Comparison of ENCODE assay signal across 8 cellular contexts in genomic region chr7:104982773-104983619, GRCh38. TPM values are rescaled to one million over a fixed set of nuclear protein-coding genes. Genes with fewer than 3 reads are reported as not detected.
A peak's percentile ranks its signal among the peaks of the same experiment; 100 is the strongest.
DNase-seq lines count a peak whose midpoint lies in the region; ATAC-seq and TF ChIP-seq lines count a peak whose summit lies in the region.

No MANE protein-coding gene starts in this region.

- intact Hi-C loops in CD8-positive, alpha-beta T cell (cut with DNase I, micrococcal nuclease): loop anchor here (1.0 to 5.0 kb wide), 9 partner anchors 29 to 604 kb away; no protein-coding TSS in a partner anchor
- intact Hi-C loops in stomach (cut with DNase I; ENCODE audit: low total_unique reads): no loop called here

- CTCF ChIA-PET in CD8-positive, alpha-beta T cell (lab: Charles Lee): interaction anchor here (0.7 to 7.3 kb wide), 15 partner anchors 10 to 447 kb away, joined by 3 to 97 read pairs (median 4); partner anchors contain the start of gene KMT2E
- CTCF ChIA-PET in activated CD8-positive, alpha-beta T cell treated with anti-CD3 and anti-CD28 coated beads, Interleukin-2, amount 10 ng/mL, durations not matched to agents 7 days and 5 days (lab: Charles Lee): interaction anchor here (0.6 to 7.5 kb wide), 30 partner anchors 10 to 606 kb away, joined by 3 to 86 read pairs (median 6); partner anchors contain the start of genes KMT2E and RINT1
- CTCF ChIA-PET in HEK293T (lab: Yijun Ruan, JAX): interaction anchor here (0.9 to 1.0 kb wide), 3 partner anchors 23 to 112 kb away, joined by 3 read pairs; no protein-coding TSS in a partner anchor

- WGBS in stomach, 5 donors: 20 to 26% (median 24%) methylated on average over 15 of the region's 15 CpGs

- peak overlapping the region; percentile 85 for H3K4me3 ChIP-seq in CD8-positive, alpha-beta T cell (ENCODE audit: low read depth, low read length)
- H3K4me3 ChIP-seq in Karpas-422 (ENCODE audit: low read length): peak overlapping the region; percentile 71
- H3K4me3 ChIP-seq in iPS-18c (ENCODE audit: insufficient read depth, low read depth, low read length): peak overlapping the region; percentile 89
- H3K4me3 ChIP-seq in stomach: peak overlapping the region; percentile 45 to 62 (median 54)

- peak overlapping the region; percentile 100 for H3K27ac Mint-ChIP-seq in CD8-positive, alpha-beta T cell
- peak overlapping the region; percentile 100 for H3K27ac Mint-ChIP-seq in activated CD8-positive, alpha-beta T cell treated with anti-CD3 and anti-CD28 coated beads, Interleukin-2, amount 10 ng/mL, durations not matched to agents 7 days and 5 days

- no peaks in the 10 kb centered on the region for H3K9me3 ChIP-seq in CD8-positive, alpha-beta T cell (ENCODE audit: low read length)
- H3K9me3 ChIP-seq in Karpas-422 (ENCODE audit: low read length): no peaks in the 10 kb centered on the region
- no peaks in the 10 kb centered on the region for H3K9me3 ChIP-seq in iPS-18c (ENCODE audit: control insufficient read depth, insufficient read depth, low read length)
- no peaks in the 10 kb centered on the region for H3K9me3 ChIP-seq in stomach

- no peak for TF ChIP-seq POLR2A in stomach (IDR thresholded peaks at IDR 0.05)

- H2AFZ ChIP-seq in Karpas-422 (ENCODE audit: low read length): no peak overlapping the region

- peaks cover 10% of the 10 kb centered on the region for H3K36me3 Mint-ChIP-seq in CD8-positive, alpha-beta T cell
- peaks cover 28% of the 10 kb centered on the region for H3K36me3 Mint-ChIP-seq in activated CD8-positive, alpha-beta T cell treated with anti-CD3 and anti-CD28 coated beads, Interleukin-2, amount 10 ng/mL, durations not matched to agents 7 days and 5 days (ENCODE audit: low read depth)

- DNase-seq in CD8-positive, alpha-beta T cell: no peak
- peak; percentile 49 for DNase-seq in Karpas-422
- DNase-seq in activated CD8-positive, alpha-beta T cell treated with anti-CD3 and anti-CD28 coated beads, Interleukin-2, amount 10 ng/mL, durations not matched to agents 7 days and 5 days: peak; percentile 23
- DNase-seq in stomach: no peak
- DNase-seq in HEK293T (ENCODE audit: extremely low spot score): no peak
- no peak for DNase-seq in COLO829 (ENCODE audit: low spot score)
- DNase-seq in omental fat pad (ENCODE audit: low spot score): no peak

- no peak for TF ChIP-seq CTCF in CD8-positive, alpha-beta T cell (IDR thresholded peaks at IDR 0.05)
- TF ChIP-seq CTCF in stomach (IDR thresholded peaks at IDR 0.05) (no peak), omental fat pad (IDR thresholded peaks at IDR 0.05) (no peak)

- H3K27me3 ChIP-seq in CD8-positive, alpha-beta T cell (ENCODE audit: insufficient read depth, low read length): no peaks in the 10 kb centered on the region
- H3K27me3 ChIP-seq in Karpas-422 (ENCODE audit: low read length): no peaks in the 10 kb centered on the region
- H3K27me3 ChIP-seq in stomach: no peaks in the 10 kb centered on the region

- no peak overlapping the region for H3K4me2 ChIP-seq in Karpas-422 (ENCODE audit: low read depth, low read length, poor library complexity, severe bottlenecking)

- POLR2A ChIA-PET in CD8-positive, alpha-beta T cell (lab: Charles Lee): interaction anchor here (0.6 to 5.9 kb wide), 20 partner anchors 13 to 1832 kb away, joined by 3 to 194 read pairs (median 5); partner anchors contain the start of gene KMT2E
- POLR2A ChIA-PET in activated CD8-positive, alpha-beta T cell treated with anti-CD3 and anti-CD28 coated beads, Interleukin-2, amount 10 ng/mL, durations not matched to agents 7 days and 5 days (lab: Charles Lee): interaction anchor here (0.7 to 10.9 kb wide), 9 partner anchors 17 to 549 kb away, joined by 3 to 373 read pairs (median 5); partner anchors contain the start of gene KMT2E
- POLR2A ChIA-PET in HEK293T (lab: Yijun Ruan, JAX): interaction anchor here (1.0 to 2.0 kb wide), 5 partner anchors 13 to 44 kb away, joined by 3 to 21 read pairs (median 4); partner anchors contain the start of gene KMT2E

- peaks cover 40% of the 10 kb centered on the region for H3K4me1 ChIP-seq in CD8-positive, alpha-beta T cell (ENCODE audit: insufficient read depth, low read length)
- peaks cover 43% of the 10 kb centered on the region for H3K4me1 ChIP-seq in Karpas-422 (ENCODE audit: low read length)
- H3K4me1 ChIP-seq in stomach: peaks cover 53 to 71% (median 61%) of the 10 kb centered on the region in 4 donors

- H3K4me1 Mint-ChIP-seq in CD8-positive, alpha-beta T cell (ENCODE audit: low read depth): peaks cover 50% of the 10 kb centered on the region
- peaks cover 66% of the 10 kb centered on the region for H3K4me1 Mint-ChIP-seq in activated CD8-positive, alpha-beta T cell treated with anti-CD3 and anti-CD28 coated beads, Interleukin-2, amount 10 ng/mL, durations not matched to agents 7 days and 5 days (ENCODE audit: low read depth)

- H3K36me3 ChIP-seq in CD8-positive, alpha-beta T cell (ENCODE audit: insufficient read depth, low read length): no peaks in the 10 kb centered on the region
- no peaks in the 10 kb centered on the region; the same call in 1 of the 2 replicates for H3K36me3 ChIP-seq in Karpas-422 (ENCODE audit: insufficient read depth, low read length)
- peaks cover 0 to 5% (median 2%) of the 10 kb centered on the region in 4 donors for H3K36me3 ChIP-seq in stomach

- no peaks in the 10 kb centered on the region for H3K27me3 Mint-ChIP-seq in CD8-positive, alpha-beta T cell (ENCODE audit: low read depth)
- no peaks in the 10 kb centered on the region for H3K27me3 Mint-ChIP-seq in activated CD8-positive, alpha-beta T cell treated with anti-CD3 and anti-CD28 coated beads, Interleukin-2, amount 10 ng/mL, durations not matched to agents 7 days and 5 days (ENCODE audit: low read depth)

- TF ChIP-seq EP300 in stomach (IDR thresholded peaks at IDR 0.05): no peak

- H3K9me2 ChIP-seq in Karpas-422 (replicated peaks; ENCODE audit: insufficient read depth, low read length): no peaks in the 10 kb centered on the region

- H3K27ac ChIP-seq in CD8-positive, alpha-beta T cell (ENCODE audit: low read depth, low read length): peak overlapping the region; percentile 95
- H3K27ac ChIP-seq in Karpas-422 (ENCODE audit: low read length) (peak overlapping the region; percentile 63), stomach (peak overlapping the region; percentile 93 to 99 (median 97))

- H3K9ac ChIP-seq in Karpas-422 (ENCODE audit: low read length): peak overlapping the region; percentile 76

- peak overlapping the region; percentile 100 for H3K4me3 Mint-ChIP-seq in CD8-positive, alpha-beta T cell
- H3K4me3 Mint-ChIP-seq in activated CD8-positive, alpha-beta T cell treated with anti-CD3 and anti-CD28 coated beads, Interleukin-2, amount 10 ng/mL, durations not matched to agents 7 days and 5 days: peak overlapping the region; percentile 100

- H3K9me3 Mint-ChIP-seq in CD8-positive, alpha-beta T cell: no peaks in the 10 kb centered on the region
- no peaks in the 10 kb centered on the region for H3K9me3 Mint-ChIP-seq in activated CD8-positive, alpha-beta T cell treated with anti-CD3 and anti-CD28 coated beads, Interleukin-2, amount 10 ng/mL, durations not matched to agents 7 days and 5 days (ENCODE audit: insufficient read depth)

- no peak for ATAC-seq in CD8-positive, alpha-beta T cell
- no peak for ATAC-seq in activated CD8-positive, alpha-beta T cell treated with anti-CD3 and anti-CD28 coated beads, Interleukin-2, amount 10 ng/mL, durations not matched to agents 7 days and 5 days
- ATAC-seq in omental fat pad (ENCODE audit: low FRiP score): no peak

- peaks cover 31% of the 10 kb centered on the region; the same call in 1 of the 2 replicates for H4K20me1 ChIP-seq in Karpas-422 (ENCODE audit: insufficient read depth, low read depth, low read length)

- peaks cover 46% of the 10 kb centered on the region for H3K79me2 ChIP-seq in Karpas-422 (ENCODE audit: low read length)

TF ChIP-seq in HEK293T, 16 proteins besides CTCF, POLR2A, EP300 and RAD21:
- no peak for TF ChIP-seq ARNT (IDR thresholded peaks at IDR 0.05)

RNA-seq across cellular contexts. Expression of gene KMT2E, which starts 31.0 kb away (rescaled TPM):
- total RNA-seq in CD8-positive, alpha-beta T cell: 100 to 1,000 TPM; 320 TPM
- total RNA-seq in Karpas-422 (2014; rRNA removed; shearing (Covaris generic); ENCODE audit: low replicate concordance): 95.3 and 107 TPM in 2 replicates
- total RNA-seq in activated CD8-positive, alpha-beta T cell treated with anti-CD3 and anti-CD28 coated beads, Interleukin-2, amount 10 ng/mL, durations not matched to agents 7 days and 5 days: 100 to 1,000 TPM in 1 of 2 experiments, 10 to 100 TPM in 1; 95.1 to 105 TPM
- 100 to 1,000 TPM in 2 of 5 donors, 10 to 100 TPM in 3; 64.8 to 330 (median 93.9) TPM for total RNA-seq in stomach
- polyA plus RNA-seq in stomach: 10 to 100 TPM in 2 of 3 donors, 1 to 10 TPM in 1; 9.4 to 12.5 (median 11.9) TPM
- total RNA-seq in omental fat pad: 100 to 1,000 TPM in 2 of 4 donors, 10 to 100 TPM in 2; 75.3 to 124 (median 101) TPM

Comparison
In these comparisons a context has a peak if more than half of its experiments do, and no peak if none do; other contexts are left out.
1. DNase-seq: peak in Karpas-422 (single experiment) and activated CD8-positive, alpha-beta T cell treated with anti-CD3 and anti-CD28 coated beads, Interleukin-2, amount 10 ng/mL, durations not matched to agents 7 days and 5 days (single experiment); none in CD8-positive, alpha-beta T cell (0 of 7), stomach (single experiment), HEK293T (single experiment), COLO829 (single experiment) and omental fat pad (single experiment).
2. Peak in every context shown above with its lines, with median percentiles within 50 percentile points of each other: H3K27ac ChIP-seq and H3K4me3 ChIP-seq.